In the genomic region with DNA sequence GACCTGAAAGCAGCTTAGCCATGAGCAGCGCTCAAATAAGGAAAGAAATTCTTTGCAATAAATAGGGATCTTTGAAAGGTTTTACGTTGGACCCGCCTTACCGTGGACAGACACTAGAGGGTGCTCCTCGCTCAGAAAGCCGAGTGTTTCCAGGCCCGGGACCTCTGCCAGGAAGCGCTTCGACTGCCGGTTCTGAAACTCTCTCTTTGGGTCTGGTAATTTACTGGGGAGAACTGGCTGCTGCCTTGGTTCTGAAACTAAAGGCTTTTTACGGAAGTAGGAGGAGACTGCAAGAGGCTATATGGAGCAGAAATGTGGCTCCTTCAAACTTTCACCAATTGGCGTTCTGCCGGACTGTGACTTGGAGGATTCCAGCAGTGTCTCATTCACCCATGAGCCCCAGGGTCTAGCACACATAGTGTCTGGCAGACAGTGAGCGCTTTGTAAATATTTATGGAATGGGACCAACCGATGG, we compare ENCODE assay signal across 8 cellular contexts. TPM values are rescaled to one million over a fixed set of nuclear protein-coding genes. Genes with fewer than 3 reads are reported as not detected.
DNase-seq lines count a peak whose midpoint lies in the region; ATAC-seq and TF ChIP-seq lines count a peak whose summit lies in the region.

No MANE protein-coding gene starts in this region.

- intact Hi-C loops in right lobe of liver (cut with DNase I), result loop anchor here in 1 of 2 donors (10.0 kb wide), 2 partner anchors 113 to 213 kb away; no protein-coding TSS in a partner anchor

- peak; percentile 94 to 99 (median 98) for ATAC-seq in right lobe of liver
- no peak for ATAC-seq in HG03442 (IDR thresholded peaks at IDR 0.05; ENCODE audit: unreplicated experiment)

- H3K27me3 ChIP-seq in right lobe of liver, result no peaks in the 10 kb centered on the region

- TF ChIP-seq POLR2A in right lobe of liver (IDR thresholded peaks at IDR 0.05), result no peak

- no peak overlapping the region for H3K27ac ChIP-seq in right lobe of liver

- peaks cover 42% of the 10 kb centered on the region for H3K27me3 Mint-ChIP-seq in activated CD4-positive, alpha-beta T cell treated with anti-CD3 and anti-CD28 coated beads, Interleukin-2, amount 10 ng/mL, durations not matched to agents 7 days and 5 days

- H3K4me3 ChIP-seq in right lobe of liver, result peak overlapping the region in 2 of 3 donors; percentile 23 to 32

- peaks cover 3% of the 10 kb centered on the region for H3K4me1 Mint-ChIP-seq in activated CD4-positive, alpha-beta T cell treated with anti-CD3 and anti-CD28 coated beads, Interleukin-2, amount 10 ng/mL, durations not matched to agents 7 days and 5 days

- H3K36me3 Mint-ChIP-seq in activated CD4-positive, alpha-beta T cell treated with anti-CD3 and anti-CD28 coated beads, Interleukin-2, amount 10 ng/mL, durations not matched to agents 7 days and 5 days (ENCODE audit: low read depth), result no peaks in the 10 kb centered on the region

- TF ChIP-seq CTCF in right lobe of liver (IDR thresholded peaks at IDR 0.05), result peak; percentile 77 to 93 (median 86)

- peaks cover 0 to 4% (median 0%) of the 10 kb centered on the region in 4 donors for H3K4me1 ChIP-seq in right lobe of liver

- H3K4me3 Mint-ChIP-seq in activated CD4-positive, alpha-beta T cell treated with anti-CD3 and anti-CD28 coated beads, Interleukin-2, amount 10 ng/mL, durations not matched to agents 7 days and 5 days, result no peak overlapping the region

- no peaks in the 10 kb centered on the region for H3K36me3 ChIP-seq in right lobe of liver

- no peak overlapping the region for H3K27ac Mint-ChIP-seq in activated CD4-positive, alpha-beta T cell treated with anti-CD3 and anti-CD28 coated beads, Interleukin-2, amount 10 ng/mL, durations not matched to agents 7 days and 5 days

- H3K9me3 Mint-ChIP-seq in activated CD4-positive, alpha-beta T cell treated with anti-CD3 and anti-CD28 coated beads, Interleukin-2, amount 10 ng/mL, durations not matched to agents 7 days and 5 days, result no peaks in the 10 kb centered on the region

- DNase-seq in activated gamma-delta T cell treated with Interleukin-2 at 50 U/mL for 16 hours (peak; percentile 68), activated gamma-delta T cell (lab: John Stamatoyannopoulos, UW) (no peak), NCI-H2227 treated with DMSO at 0.1 percent for 48 hours (lab: John Stamatoyannopoulos, UW) (peak; percentile 76), dermis blood vessel endothelial cell (peak; percentile 84), right lobe of liver (peak; percentile 77 to 84 (median 81))
- peak; percentile 70 for DNase-seq in activated CD4-positive, alpha-beta T cell treated with anti-CD3 and anti-CD28 coated beads, Interleukin-2, amount 10 ng/mL, durations not matched to agents 7 days and 5 days
- peak; percentile 59 for DNase-seq in stimulated activated CD4-positive, alpha-beta T cell treated with anti-CD3 and anti-CD28 coated beads, Interleukin-2, amount 100 ng/mL, for 4 hours (ENCODE audit: low read depth)

- H3K9me3 ChIP-seq in right lobe of liver, result no peaks in the 10 kb centered on the region

- CTCF ChIA-PET in activated CD4-positive, alpha-beta T cell treated with anti-CD3 and anti-CD28 coated beads, Interleukin-2, amount 10 ng/mL, durations not matched to agents 7 days and 5 days (lab: Charles Lee), result interaction anchor here (0.5 to 1.4 kb wide), 6 partner anchors 10 to 218 kb away, joined by 3 to 5 read pairs (median 4); no protein-coding TSS in a partner anchor

- POLR2A ChIA-PET in activated CD4-positive, alpha-beta T cell treated with anti-CD3 and anti-CD28 coated beads, Interleukin-2, amount 10 ng/mL, durations not matched to agents 7 days and 5 days (lab: Charles Lee), result no interaction called here

- WGBS in right lobe of liver (ENCODE audit: insufficient coverage, low coverage, low lambda C conversion rate, missing lambda C conversion rate), result 7% methylated on average over 13 of the region's 15 CpGs

RNA-seq across cellular contexts. Expression of a gene that starts 45.6 kb away (rescaled TPM):
- total RNA-seq in activated CD4-positive, alpha-beta T cell treated with anti-CD3 and anti-CD28 coated beads, Interleukin-2, amount 10 ng/mL, durations not matched to agents 7 days and 5 days, result not detected
- total RNA-seq in dermis blood vessel endothelial cell, result 0.47 and 1.0 TPM in 2 replicates
- not detected for total RNA-seq in right lobe of liver

RNA-seq across cellular contexts. Expression of a gene that starts 50.6 kb away (rescaled TPM):
- not detected for total RNA-seq in activated CD4-positive, alpha-beta T cell treated with anti-CD3 and anti-CD28 coated beads, Interleukin-2, amount 10 ng/mL, durations not matched to agents 7 days and 5 days
- total RNA-seq in dermis blood vessel endothelial cell (not detected in 2 replicates), right lobe of liver (not detected)

RNA-seq across cellular contexts. Expression of a gene that starts 51.3 kb away (rescaled TPM):
- not detected for total RNA-seq in activated CD4-positive, alpha-beta T cell treated with anti-CD3 and anti-CD28 coated beads, Interleukin-2, amount 10 ng/mL, durations not matched to agents 7 days and 5 days
- total RNA-seq in dermis blood vessel endothelial cell (not detected in 2 replicates), right lobe of liver (not detected)

RNA-seq across cellular contexts. Expression of a gene that starts 56.6 kb away (rescaled TPM):
- not detected for total RNA-seq in activated CD4-positive, alpha-beta T cell treated with anti-CD3 and anti-CD28 coated beads, Interleukin-2, amount 10 ng/mL, durations not matched to agents 7 days and 5 days
- 1.2 and 4.1 TPM in 2 replicates for total RNA-seq in dermis blood vessel endothelial cell
- not detected for total RNA-seq in right lobe of liver

RNA-seq across cellular contexts. Expression of a gene that starts 56.8 kb away (rescaled TPM):
- not detected for total RNA-seq in activated CD4-positive, alpha-beta T cell treated with anti-CD3 and anti-CD28 coated beads, Interleukin-2, amount 10 ng/mL, durations not matched to agents 7 days and 5 days
- total RNA-seq in dermis blood vessel endothelial cell (not detected in 2 replicates), right lobe of liver (not detected)
